ENCODE assay signal across 20 cellular contexts in the genomic region with DNA sequence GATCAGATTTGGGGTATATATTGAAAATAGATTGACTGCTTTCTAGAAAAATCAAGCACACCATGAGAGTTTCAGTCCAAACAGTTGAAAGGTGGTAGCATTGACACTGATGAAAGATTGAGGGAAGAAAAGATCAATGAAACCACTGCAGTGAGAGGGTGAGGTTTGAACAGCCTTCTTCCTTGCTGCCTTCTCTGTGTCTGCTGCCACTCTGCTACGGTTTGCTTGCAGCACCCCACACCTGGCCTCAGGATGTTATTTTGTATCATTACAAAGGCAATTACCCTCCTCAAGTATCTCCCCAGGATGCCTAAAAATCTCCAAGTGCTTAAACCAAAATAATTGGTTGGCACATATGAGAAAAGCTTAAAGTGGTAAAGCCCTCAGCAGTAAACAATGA.
DNase-seq lines count a peak whose midpoint lies in the region; ATAC-seq lines count a peak whose summit lies in the region.
"Had no signal": no experiment of that assay in that cellular context is flagged by ENCODE, and none has a peak within 500 bp of the region (broad histone marks: within the 10 kb centered on the region; RNA-seq: fewer than 3 reads in every experiment).

No MANE protein-coding gene starts in this region.

- H3K27ac Mint-ChIP-seq in stimulated activated naive CD8-positive, alpha-beta T cell treated with anti-CD3 and anti-CD28 coated beads, Interleukin-15, amount 100 ng/mL, for 72 hours: no peak overlapping the region
- no peak overlapping the region for H3K27ac Mint-ChIP-seq in activated T-cell treated with anti-CD3 and anti-CD28 coated beads, Interleukin-2, amount 50 U/mL, for 24 hours

- no peaks in the 10 kb centered on the region for H3K27me3 Mint-ChIP-seq in stimulated activated naive CD8-positive, alpha-beta T cell treated with anti-CD3 and anti-CD28 coated beads, Interleukin-15, amount 100 ng/mL, for 72 hours
- H3K27me3 Mint-ChIP-seq in activated T-cell treated with anti-CD3 and anti-CD28 coated beads, Interleukin-2, amount 50 U/mL, for 24 hours: no peaks in the 10 kb centered on the region

- H3K4me3 Mint-ChIP-seq in stimulated activated naive CD8-positive, alpha-beta T cell treated with anti-CD3 and anti-CD28 coated beads, Interleukin-15, amount 100 ng/mL, for 72 hours: no peak overlapping the region
- H3K4me3 Mint-ChIP-seq in activated T-cell treated with anti-CD3 and anti-CD28 coated beads, Interleukin-2, amount 50 U/mL, for 24 hours: no peak overlapping the region

- no peaks in the 10 kb centered on the region for H3K4me1 Mint-ChIP-seq in stimulated activated naive CD8-positive, alpha-beta T cell treated with anti-CD3 and anti-CD28 coated beads, Interleukin-15, amount 100 ng/mL, for 72 hours
- H3K4me1 Mint-ChIP-seq in activated T-cell treated with anti-CD3 and anti-CD28 coated beads, Interleukin-2, amount 50 U/mL, for 24 hours (ENCODE audit: low read depth): peaks cover 8% of the 10 kb centered on the region

- peaks cover 0 to 5% of the 10 kb centered on the region in 2 donors for H3K9me3 Mint-ChIP-seq in stimulated activated naive CD8-positive, alpha-beta T cell treated with anti-CD3 and anti-CD28 coated beads, Interleukin-15, amount 100 ng/mL, for 72 hours
- peaks cover 6% of the 10 kb centered on the region for H3K9me3 Mint-ChIP-seq in activated T-cell treated with anti-CD3 and anti-CD28 coated beads, Interleukin-2, amount 50 U/mL, for 24 hours

- peak; percentile 39 for ATAC-seq in stimulated activated naive CD8-positive, alpha-beta T cell treated with anti-CD3 and anti-CD28 coated beads, Interleukin-15, amount 100 ng/mL, for 72 hours
- ATAC-seq in stimulated activated naive CD8-positive, alpha-beta T cell treated with anti-CD3 and anti-CD28 coated beads, Interleukin-15, Interleukin-2, amounts not matched to agents 100 U/mL and 50 U/mL, for 24 hours: no peak
- ATAC-seq: HCT116 had no signal

- DNase-seq in NCI-H1417 (lab: John Stamatoyannopoulos, UW) (peak; percentile 1 to 84 (median 49)), NCI-H1417 treated with DMSO at 0.1 percent for 48 hours (lab: John Stamatoyannopoulos, UW) (no peak), NCI-H345 (lab: John Stamatoyannopoulos, UW) (peak; percentile 39), amniotic stem cell (lab: John Stamatoyannopoulos, UW) (no peak)
- no peak for DNase-seq in stimulated activated naive CD8-positive, alpha-beta T cell treated with anti-CD3 and anti-CD28 coated beads, Interleukin-15, amount 100 ng/mL, for 72 hours
- DNase-seq in stimulated activated naive CD8-positive, alpha-beta T cell treated with anti-CD3 and anti-CD28 coated beads, Interleukin-15, Interleukin-2, amounts not matched to agents 100 U/mL and 50 U/mL, for 24 hours: no peak
- DNase-seq in NK-92 treated with Interleukin-12 subunit alpha and Interleukin-12 subunit beta, amount 100 ng/mL, for 24 hours (lab: John Stamatoyannopoulos, UW): no peak
- no peak for DNase-seq in activated T-cell treated with anti-CD3 and anti-CD28 coated beads, Interleukin-2, amount 50 U/mL, for 24 hours
- DNase-seq: 8988T, ACHN, Calu3, DMS79 treated with DMSO at 0.1 percent for 48 hours, IMR-90, MM.1S, NCI-H1048, NCI-H1694 treated with DMSO at 0.1 percent for 48 hours, NCI-H526 treated with DMSO at 0.1 percent for 48 hours, Right ventricle myocardium superior, RPMI8226 had no signal

- no peaks in the 10 kb centered on the region for H3K36me3 Mint-ChIP-seq in activated T-cell treated with anti-CD3 and anti-CD28 coated beads, Interleukin-2, amount 50 U/mL, for 24 hours (ENCODE audit: low read depth)

Comparison
In these comparisons a context has a peak if more than half of its experiments do, and no peak if none do; other contexts are left out.
1. DNase-seq: peak in NCI-H1417 (3 of 3) and NCI-H345 (single experiment); none in NCI-H1417 treated with DMSO at 0.1 percent for 48 hours (single experiment), stimulated activated naive CD8-positive, alpha-beta T cell treated with anti-CD3 and anti-CD28 coated beads, Interleukin-15, amount 100 ng/mL, for 72 hours (0 of 2), stimulated activated naive CD8-positive, alpha-beta T cell treated with anti-CD3 and anti-CD28 coated beads, Interleukin-15, Interleukin-2, amounts not matched to agents 100 U/mL and 50 U/mL, for 24 hours (single experiment), NK-92 treated with Interleukin-12 subunit alpha and Interleukin-12 subunit beta, amount 100 ng/mL, for 24 hours (single experiment), activated T-cell treated with anti-CD3 and anti-CD28 coated beads, Interleukin-2, amount 50 U/mL, for 24 hours (single experiment) and amniotic stem cell (single experiment).